In the genomic region with DNA sequence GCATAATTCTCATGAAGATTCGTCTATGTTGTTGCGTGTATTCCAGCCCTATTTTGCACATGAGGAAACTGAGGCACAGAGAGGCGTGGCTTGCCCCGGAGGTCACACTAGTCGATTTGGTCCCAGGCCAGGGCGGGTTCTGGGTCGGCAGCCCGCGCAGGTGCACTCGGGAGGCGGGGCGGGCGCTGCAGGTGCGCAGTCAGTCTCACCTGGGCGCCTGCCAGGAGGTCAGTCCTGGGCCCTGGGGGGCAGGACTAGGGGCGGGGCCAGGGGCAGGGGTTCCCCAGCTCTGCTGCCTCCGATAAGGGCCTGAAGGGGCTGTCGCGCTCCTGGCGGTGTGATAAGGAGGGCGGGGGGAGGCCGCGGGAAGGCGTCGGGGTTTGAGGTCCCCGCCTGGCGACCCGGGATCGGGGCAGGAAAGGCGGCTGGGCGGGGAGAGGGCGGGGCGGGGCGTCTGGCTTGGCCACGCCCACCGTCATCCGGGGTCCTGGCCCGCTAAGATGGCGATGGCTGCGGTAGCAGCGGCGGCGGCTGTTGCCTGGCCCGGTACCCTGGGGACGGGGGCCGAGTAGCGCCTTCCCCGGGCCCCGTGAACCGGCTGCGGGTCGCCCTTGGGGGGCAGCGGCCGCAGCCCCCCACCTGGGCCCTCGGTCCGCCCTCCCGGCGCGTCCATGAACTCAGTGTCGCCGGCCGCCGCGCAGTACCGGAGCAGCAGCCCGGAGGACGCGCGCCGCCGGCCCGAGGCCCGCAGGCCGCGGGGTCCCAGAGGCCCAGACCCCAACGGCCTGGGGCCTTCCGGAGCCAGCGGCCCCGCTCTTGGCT, we compare ENCODE assay signal across 8 cellular contexts. TPM values are rescaled to one million over a fixed set of nuclear protein-coding genes. Genes with fewer than 3 reads are reported as not detected.
DNase-seq lines count a peak whose midpoint lies in the region; FAIRE-seq and TF ChIP-seq lines count a peak whose summit lies in the region.

Gene ATG4D, plus strand, starts transcription at position 485 of the 822 bp plus-strand sequence. Its CDS starts 187 bp downstream, at position 672.

- FAIRE-seq in GM19239 (lab: Jason Lieb, UNC) (peak; percentile 62), HTR-8/SVneo (lab: Jason Lieb, UNC) (peak; percentile 83)

- peak within 1 kb of the TSS; percentile 71 for H2AFZ ChIP-seq in OCI-LY3 (ENCODE audit: low read depth, low read length)

- H3K79me2 ChIP-seq in OCI-LY3 (ENCODE audit: low read length): peaks cover 12% of the 10 kb centered on the region

- H3K9ac ChIP-seq in OCI-LY3 (ENCODE audit: low read length): peak within 1 kb of the TSS; percentile 86

- H3K36me3 ChIP-seq in OCI-LY3 (replicated peaks; ENCODE audit: low read depth, low read length): peaks cover 1% of the 10 kb centered on the region

- H3K9me3 ChIP-seq in OCI-LY3 (ENCODE audit: insufficient read depth, low read length) (no peaks in the 10 kb centered on the region), mononuclear cell (ENCODE audit: low read depth, low read length) (no peaks in the 10 kb centered on the region)

- H3K4me2 ChIP-seq in OCI-LY3 (ENCODE audit: low read length): peak within 1 kb of the TSS; percentile 91

- H3K27me3 ChIP-seq in OCI-LY3 (ENCODE audit: low read depth, low read length) (peaks cover 6% of the 10 kb centered on the region), mononuclear cell (ENCODE audit: insufficient read depth, low read length) (no peaks in the 10 kb centered on the region)

- H3K4me1 ChIP-seq in OCI-LY3 (ENCODE audit: low read length): peaks cover 7% of the 10 kb centered on the region
- peaks cover 32% of the 10 kb centered on the region for H3K4me1 ChIP-seq in mononuclear cell (ENCODE audit: insufficient read depth, low read length)

- no peaks in the 10 kb centered on the region for H4K20me1 ChIP-seq in OCI-LY3 (ENCODE audit: insufficient read depth, low read length)

- DNase-seq in AML-193 (lab: John Stamatoyannopoulos, UW) (peak; percentile 43 to 53), GM19239 (ENCODE audit: insufficient read length, low spot score) (peak; percentile 96), HTR-8/SVneo (ENCODE audit: insufficient read length, low spot score) (peak; percentile 95), activated T-cell treated with anti-CD3 and anti-CD28 coated beads for 1 hour (ENCODE audit: low read depth) (peak; percentile 74), epithelial cell of esophagus (ENCODE audit: low read depth) (peak; percentile 78)
- DNase-seq in stimulated activated CD8-positive, alpha-beta memory T cell treated with anti-CD3 and anti-CD28 coated beads, Interleukin-2, amount 100 ng/mL, for 48 hours (ENCODE audit: low read depth in 2 of 2): peak; percentile 71 to 72

- no peak for TF ChIP-seq CTCF in OCI-LY3 (IDR thresholded peaks at IDR 0.05; ENCODE audit: low read depth, low read length)
- TF ChIP-seq CTCF in epithelial cell of esophagus (IDR thresholded peaks at IDR 0.05; ENCODE audit: insufficient read depth, low read depth, low read length, missing control alignments): no peak

- H3K27ac ChIP-seq in OCI-LY3 (ENCODE audit: low read length): peak within 1 kb of the TSS; percentile 7; the same call in 1 of the 2 replicates

- H3K4me3 ChIP-seq in OCI-LY3 (ENCODE audit: low read length): peak within 1 kb of the TSS; percentile 90
- H3K4me3 ChIP-seq in epithelial cell of esophagus (ENCODE audit: low read length): peak within 1 kb of the TSS; percentile 83
- peak within 1 kb of the TSS; percentile 81 for H3K4me3 ChIP-seq in mononuclear cell (ENCODE audit: low read length)

RNA-seq across cellular contexts. Expression of gene ATG4D, which starts in this region (rescaled TPM):
- total RNA-seq in mononuclear cell: 30.7 TPM

Comparison
In these comparisons a context has a peak if more than half of its experiments do, and no peak if none do; other contexts are left out.
1. Peak in every context shown above with its lines: DNase-seq, H3K4me3 ChIP-seq and H3K27ac ChIP-seq.